10 cellular contexts compared by ENCODE assay signal in the genomic region with DNA sequence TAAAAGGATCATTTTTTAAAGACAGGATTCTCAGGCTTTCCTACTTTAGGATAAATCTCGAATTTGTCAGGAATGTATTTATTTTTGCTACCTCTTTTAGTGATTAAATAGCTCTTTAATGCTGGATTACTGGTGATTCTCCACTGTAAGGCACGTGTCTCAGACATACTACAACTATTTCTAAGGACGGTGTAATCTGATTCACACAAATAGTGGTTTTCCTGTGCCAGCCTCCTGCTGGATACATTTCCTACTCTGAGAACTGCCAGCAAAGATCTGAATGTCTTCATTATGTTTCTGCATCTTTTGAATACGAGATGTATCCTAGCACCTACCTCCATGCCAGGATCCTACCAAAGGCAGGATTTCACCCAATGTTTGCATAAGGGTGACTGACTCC.
DNase-seq lines count a peak whose midpoint lies in the region; ATAC-seq and TF ChIP-seq lines count a peak whose summit lies in the region.
"Had no signal": no experiment of that assay in that cellular context is flagged by ENCODE, and none has a peak within 500 bp of the region (broad histone marks: within the 10 kb centered on the region; RNA-seq: fewer than 3 reads in every experiment).

No MANE protein-coding gene starts in this region.

- no peak for DNase-seq in stimulated activated naive CD8-positive, alpha-beta T cell treated with anti-CD3 and anti-CD28 coated beads, Interleukin-15, Interleukin-2, amounts not matched to agents 100 U/mL and 50 U/mL, for 24 hours
- peak; percentile 22 for DNase-seq in cerebellar cortex (ENCODE audit: low spot score)
- no peak for DNase-seq in glutamatergic neuron
- DNase-seq in NCI-H524 (lab: John Stamatoyannopoulos, UW): no peak
- no peak for DNase-seq in activated gamma-delta T cell treated with Interleukin-2 at 50 U/mL for 16 hours
- no peak for DNase-seq in stimulated activated CD4-positive, alpha-beta T cell treated with anti-CD3 and anti-CD28 coated beads, Interleukin-15, amount 100 ng/mL, for 24 hours
- DNase-seq: DMS 273 treated with DMSO at 0.1 percent for 48 hours, NCI-H2171 treated with DMSO at 0.1 percent for 48 hours had no signal

- no peaks in the 10 kb centered on the region for H3K9me3 Mint-ChIP-seq in stimulated activated naive CD8-positive, alpha-beta T cell treated with anti-CD3 and anti-CD28 coated beads, Interleukin-15, Interleukin-2, amounts not matched to agents 100 ng/mL and 50 ng/mL, for 24 hours
- no peaks in the 10 kb centered on the region for H3K9me3 Mint-ChIP-seq in glutamatergic neuron (ENCODE audit: unreplicated experiment)

- no peak for TF ChIP-seq CTCF in glutamatergic neuron (IDR thresholded peaks at IDR 0.05; ENCODE audit: partially characterized antibody, unreplicated experiment)

- H3K36me3 Mint-ChIP-seq in stimulated activated naive CD8-positive, alpha-beta T cell treated with anti-CD3 and anti-CD28 coated beads, Interleukin-15, Interleukin-2, amounts not matched to agents 100 ng/mL and 50 ng/mL, for 24 hours (ENCODE audit: low read depth): no peaks in the 10 kb centered on the region
- H3K36me3 Mint-ChIP-seq in glutamatergic neuron (ENCODE audit: unreplicated experiment): no peaks in the 10 kb centered on the region

- peaks cover 32% of the 10 kb centered on the region for H3K4me1 Mint-ChIP-seq in stimulated activated naive CD8-positive, alpha-beta T cell treated with anti-CD3 and anti-CD28 coated beads, Interleukin-15, Interleukin-2, amounts not matched to agents 100 ng/mL and 50 ng/mL, for 24 hours (ENCODE audit: low read depth)
- H3K4me1 Mint-ChIP-seq in glutamatergic neuron (ENCODE audit: low read depth, unreplicated experiment): no peaks in the 10 kb centered on the region

- peaks cover 46% of the 10 kb centered on the region for H3K27me3 Mint-ChIP-seq in stimulated activated naive CD8-positive, alpha-beta T cell treated with anti-CD3 and anti-CD28 coated beads, Interleukin-15, Interleukin-2, amounts not matched to agents 100 ng/mL and 50 ng/mL, for 24 hours
- H3K27me3 Mint-ChIP-seq in glutamatergic neuron (ENCODE audit: unreplicated experiment): no peaks in the 10 kb centered on the region

- no peak overlapping the region for H3K27ac Mint-ChIP-seq in stimulated activated naive CD8-positive, alpha-beta T cell treated with anti-CD3 and anti-CD28 coated beads, Interleukin-15, Interleukin-2, amounts not matched to agents 100 ng/mL and 50 ng/mL, for 24 hours
- no peak overlapping the region for H3K27ac Mint-ChIP-seq in glutamatergic neuron (ENCODE audit: unreplicated experiment)

- H3K4me3 Mint-ChIP-seq in stimulated activated naive CD8-positive, alpha-beta T cell treated with anti-CD3 and anti-CD28 coated beads, Interleukin-15, Interleukin-2, amounts not matched to agents 100 ng/mL and 50 ng/mL, for 24 hours: peak overlapping the region; percentile 73
- no peak overlapping the region for H3K4me3 Mint-ChIP-seq in glutamatergic neuron (ENCODE audit: unreplicated experiment)

- ATAC-seq in stimulated activated naive CD8-positive, alpha-beta T cell treated with anti-CD3 and anti-CD28 coated beads, Interleukin-15, Interleukin-2, amounts not matched to agents 100 U/mL and 50 U/mL, for 24 hours: no peak
- peak; percentile 30 for ATAC-seq in HG03196 (IDR thresholded peaks at IDR 0.05; ENCODE audit: unreplicated experiment)
